21 cellular contexts compared by ENCODE assay signal in genomic region chr19:50352242-50352641, GRCh38. TPM values are rescaled to one million over a fixed set of nuclear protein-coding genes. Genes with fewer than 3 reads are reported as not detected.
"Had no signal": no experiment of that assay in that cellular context is flagged by ENCODE, and none has a peak within 500 bp of the region (broad histone marks: within the 10 kb centered on the region; RNA-seq: fewer than 3 reads in every experiment).

No MANE protein-coding gene starts in this region.

- H3K36me3 ChIP-seq: MG63, SJSA1 had no signal

- H3K4me3 ChIP-seq: MG63, SJSA1, SK-N-MC had no signal

- H3K27ac ChIP-seq: SJSA1, SK-N-MC had no signal

- DNase-seq: KBM-7, MG63, NCI-H1092, NCI-H1436, NCI-H187, NCI-H2029, NCI-H2081 treated with DMSO at 0.1 percent for 48 hours, NCI-H2171, NCI-H226, NCI-H446, NCI-H510A, NCI-H524 treated with DMSO at 0.1 percent for 48 hours, NCI-H69, NCI-H774, Right ventricle myocardium superior, RPMI8226, SIG-M5 had no signal

- H3K9me3 ChIP-seq: MG63, SJSA1 had no signal

- H3K4me1 ChIP-seq: SJSA1 had no signal

RNA-seq across cellular contexts. Expression of gene NAPSA, which starts 13.2 kb away (rescaled TPM):
- total RNA-seq: HT1080, SJSA1 had no signal

RNA-seq across cellular contexts. Expression of gene KCNC3, which starts 23.1 kb away (rescaled TPM):
- total RNA-seq: HT1080, LHCN-M2, SJSA1 had no signal
